ENCODE assay signal across 8 cellular contexts in genomic region chr13:79393564-79394249, GRCh38. TPM values are rescaled to one million over a fixed set of nuclear protein-coding genes. Genes with fewer than 3 reads are reported as not detected.
DNase-seq lines count a peak whose midpoint lies in the region; ATAC-seq and TF ChIP-seq lines count a peak whose summit lies in the region.

No MANE protein-coding gene starts in this region.

- H3K9me3 ChIP-seq in Karpas-422 (ENCODE audit: low read length): no peaks in the 10 kb centered on the region
- H3K9me3 ChIP-seq in vagina: no peaks in the 10 kb centered on the region

- H3K9ac ChIP-seq in Karpas-422 (ENCODE audit: low read length): 0 out of 2 replicates have a peak overlapping the region, but pooled peaks have one; percentile 12

- peak overlapping the region; percentile 12 for H3K4me2 ChIP-seq in Karpas-422 (ENCODE audit: low read depth, low read length, poor library complexity, severe bottlenecking)

- intact Hi-C loops in vagina (cut with DNase I): no loop called here

- H3K4me1 ChIP-seq in Karpas-422 (ENCODE audit: low read length) (peaks cover 50% of the 10 kb centered on the region), vagina (peaks cover 37% of the 10 kb centered on the region)

- H2AFZ ChIP-seq in Karpas-422 (ENCODE audit: low read length): no peak overlapping the region

- no peaks in the 10 kb centered on the region for H3K9me2 ChIP-seq in Karpas-422 (replicated peaks; ENCODE audit: insufficient read depth, low read length)

- peaks cover 36% of the 10 kb centered on the region for H4K20me1 ChIP-seq in Karpas-422 (ENCODE audit: insufficient read depth, low read depth, low read length)

- no peaks in the 10 kb centered on the region for H3K27me3 ChIP-seq in Karpas-422 (ENCODE audit: low read length)
- H3K27me3 ChIP-seq in vagina: no peaks in the 10 kb centered on the region

- no peak overlapping the region for H3K4me3 ChIP-seq in Karpas-422 (ENCODE audit: low read length)
- no peak overlapping the region for H3K4me3 ChIP-seq in vagina

- in situ Hi-C loops in ACHN (cut with HindIII; ENCODE audit: low pct_ligation_motif_present, low pct_unique_long_range_greater_than_20kb, low sequenced_read_pairs): no loop called here

- ATAC-seq in GM18508 (IDR thresholded peaks at IDR 0.05; ENCODE audit: insufficient read depth, unreplicated experiment) (peak; percentile 69), GM21825 (IDR thresholded peaks at IDR 0.05; ENCODE audit: unreplicated experiment) (peak; percentile 91)

- H3K36me3 ChIP-seq in Karpas-422 (ENCODE audit: insufficient read depth, low read length) (peaks cover 54% of the 10 kb centered on the region), vagina (peaks cover 0 to 21% of the 10 kb centered on the region in 2 donors)

- H3K27ac ChIP-seq in Karpas-422 (ENCODE audit: low read length): peak overlapping the region; percentile 14; the same call in 1 of the 2 replicates
- H3K27ac ChIP-seq in vagina: no peak overlapping the region

- TF ChIP-seq CTCF in vagina (IDR thresholded peaks at IDR 0.05): no peak

- TF ChIP-seq POLR2A in vagina (IDR thresholded peaks at IDR 0.05): no peak

- DNase-seq in Karpas-422: peak; percentile 65
- peak; percentile 18 for DNase-seq in UCSD-AML1 (lab: John Stamatoyannopoulos, UW; ENCODE audit: unreplicated experiment)
- DNase-seq in glomerular visceral epithelial cell (ENCODE audit: extremely low spot score): peak; percentile 36
- DNase-seq in vagina (ENCODE audit: extremely low spot score in 2 of 2): no peak
- DNase-seq in DMS114 treated with DMSO at 0.1 percent for 48 hours (lab: John Stamatoyannopoulos, UW; ENCODE audit: unreplicated experiment): no peak
- DNase-seq in ACHN: no peak

- H3K79me2 ChIP-seq in Karpas-422 (ENCODE audit: low read length): peaks cover 93% of the 10 kb centered on the region

RNA-seq across cellular contexts. Expression of gene RBM26, which starts 12.3 kb away (rescaled TPM):
- 32.9 and 55.4 TPM in 2 replicates for total RNA-seq in Karpas-422 (2014; rRNA removed; shearing (Covaris generic); ENCODE audit: low replicate concordance)
- 29.0 TPM for total RNA-seq in vagina

Comparison
In these comparisons a context has a peak if more than half of its experiments do, and no peak if none do; other contexts are left out.
1. DNase-seq: peak in Karpas-422 (single experiment), UCSD-AML1 (single experiment) and glomerular visceral epithelial cell (single experiment); none in vagina (0 of 2), DMS114 treated with DMSO at 0.1 percent for 48 hours (single experiment) and ACHN (single experiment).